ENCODE assay signal across 26 cellular contexts in the genomic region with DNA sequence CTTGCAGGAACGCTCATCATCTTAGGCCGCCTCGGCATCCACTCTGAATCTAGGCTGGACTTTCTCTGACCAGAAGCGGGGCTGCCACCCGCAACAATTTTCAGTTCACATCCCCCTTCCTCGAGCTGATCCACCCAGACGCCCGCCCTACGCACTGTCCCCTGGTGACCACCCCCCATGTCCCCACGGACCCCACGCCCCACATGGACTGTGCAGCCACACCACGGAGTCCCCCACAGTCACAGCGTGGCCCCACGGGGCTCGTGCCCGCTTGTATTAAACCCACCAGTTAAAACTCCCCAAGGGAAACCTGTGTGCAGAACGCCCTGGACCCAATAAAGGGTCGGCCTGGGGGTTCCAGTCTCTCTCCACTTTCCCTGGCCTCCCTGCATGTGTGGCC. TPM values are rescaled to one million over a fixed set of nuclear protein-coding genes. Genes with fewer than 3 reads are reported as not detected.
DNase-seq lines count a peak whose midpoint lies in the region; ATAC-seq and TF ChIP-seq lines count a peak whose summit lies in the region.
"Had no signal": no experiment of that assay in that cellular context is flagged by ENCODE, and none has a peak within 500 bp of the region (broad histone marks: within the 10 kb centered on the region; RNA-seq: fewer than 3 reads in every experiment).

No MANE protein-coding gene starts in this region.

- TF ChIP-seq CTCF in CD14-positive monocyte (IDR thresholded peaks at IDR 0.05) (no peak), H9 (conservative IDR thresholded peaks at IDR 0.05) (no peak), nephron progenitor cell (IDR thresholded peaks at IDR 0.05) (no peak), SK-N-SH (IDR thresholded peaks at IDR 0.05) (no peak)

- DNase-seq in CD14-positive monocyte (ENCODE audit: low spot score), result no peak
- no peak for DNase-seq in H9
- DNase-seq in activated naive CD8-positive, alpha-beta T cell treated with anti-CD3 and anti-CD28 coated beads for 36 hours, result no peak
- DNase-seq in nephron progenitor cell, result no peak
- DNase-seq in HuH-7 (ENCODE audit: low spot score), result no peak
- no peak for DNase-seq in SK-N-SH
- DNase-seq: activated CD4-positive, CD25-positive, alpha-beta regulatory T cell treated with anti-CD3 and anti-CD28 coated beads, Interleukin-2, amount 50 U/mL, for 72 hours; activated CD8-positive, alpha-beta memory T cell treated with anti-CD3 and anti-CD28 coated beads for 24 hours; activated effector memory CD4-positive, alpha-beta T cell treated with anti-CD3 and anti-CD28 coated beads, Interleukin-2, amount 50 U/mL, for 16 hours; brain microvascular endothelial cell; CD4-positive, CD25-positive, alpha-beta regulatory T cell; effector CD8-positive, alpha-beta T cell; EL; GOT3; islet precursor cell; NCI-H1048; NCI-H1694 treated with DMSO at 0.1 percent for 48 hours; NCI-H2171 treated with DMSO at 0.1 percent for 48 hours; sigmoid colon; stimulated activated CD4-positive, alpha-beta T cell treated with anti-CD3 and anti-CD28 coated beads, Interleukin-4, amount 100 ng/mL, for 4 hours; stimulated activated naive CD4-positive, alpha-beta T cell treated with Interleukin-2 at 50 U/mL for 16 hours; uterus had no signal

- peak overlapping the region in 5 of 7 donors; percentile 31 to 85 (median 83) for H3K27ac Mint-ChIP-seq in CD14-positive monocyte
- H3K27ac Mint-ChIP-seq in H9, result peak overlapping the region in 2 of 3 experiments; percentile 86 to 92; a peak in 6 of 7 replicates
- H3K27ac Mint-ChIP-seq in activated naive CD8-positive, alpha-beta T cell treated with anti-CD3 and anti-CD28 coated beads for 36 hours, result peak overlapping the region; percentile 63
- peak overlapping the region; percentile 69 for H3K27ac Mint-ChIP-seq in nephron progenitor cell
- H3K27ac Mint-ChIP-seq: CD4-positive, CD25-positive, alpha-beta regulatory T cell had no signal

- H3K4ac ChIP-seq in H9 (ENCODE audit: low read depth, low read length), result no peak overlapping the region

- intact Hi-C loops in CD14-positive monocyte (cut with micrococcal nuclease), result no loop called here

- no CpG with 5 or more reads among the region's 18 CpGs for WGBS in H9 (ENCODE audit: extremely low coverage, insufficient read length, low lambda C conversion rate)
- 98% methylated on average over 18 of the region's 18 CpGs for WGBS in SK-N-SH (ENCODE audit: low lambda C conversion rate)

- H3T11ph ChIP-seq in H9 (ENCODE audit: low read length), result no peak overlapping the region

- H3K27ac ChIP-seq in H9 (ENCODE audit: insufficient read length, low read depth, low read length), result no peak overlapping the region
- no peak overlapping the region for H3K27ac ChIP-seq in SK-N-SH (ENCODE audit: low read depth in 2 of 2, low read length in 1 of 2)
- H3K27ac ChIP-seq: brain microvascular endothelial cell, sigmoid colon, thoracic aorta, uterus had no signal

- no peak overlapping the region for H2BK5ac ChIP-seq in H9 (ENCODE audit: insufficient read length, low read length)

- H4K20me1 ChIP-seq in H9 (ENCODE audit: control insufficient read depth, insufficient read depth, insufficient read length) (no peaks in the 10 kb centered on the region), SK-N-SH (ENCODE audit: insufficient read depth) (peaks cover 32% of the 10 kb centered on the region)

- no peak overlapping the region for H3K56ac ChIP-seq in H9 (ENCODE audit: insufficient read length, low read depth, low read length)

- no peak overlapping the region for H4K8ac ChIP-seq in H9 (replicated peaks; ENCODE audit: insufficient read length, low read depth, low read length)

- no peak overlapping the region for H3K18ac ChIP-seq in H9 (ENCODE audit: insufficient read length, low read depth, low read length)

- H3K36me3 ChIP-seq in SK-N-SH (replicated peaks in 1 of 2; ENCODE audit: control insufficient read depth in 1 of 2, insufficient read depth in 2 of 2, low read length in 1 of 2), result peaks cover 19 to 71% of the 10 kb centered on the region in 2 experiments
- H3K36me3 ChIP-seq: uterus had no signal

- no peak overlapping the region for H3K14ac ChIP-seq in H9 (ENCODE audit: insufficient read depth, low read length)

- no peak for TF ChIP-seq RAD21 in SK-N-SH (IDR thresholded peaks at IDR 0.05; ENCODE audit: low read length)

- H3K4me1 ChIP-seq in H9 (ENCODE audit: insufficient read depth, low read length) (no peaks in the 10 kb centered on the region), SK-N-SH (ENCODE audit: control insufficient read depth in 1 of 2, insufficient read depth in 2 of 2, low read depth in 1 of 2, low read length in 1 of 2) (no peaks in the 10 kb centered on the region)
- H3K4me1 ChIP-seq: adrenal gland, uterus had no signal

- no peaks in the 10 kb centered on the region for H3K79me2 ChIP-seq in H9 (ENCODE audit: insufficient read depth, low read length)
- peaks cover 41% of the 10 kb centered on the region for H3K79me2 ChIP-seq in SK-N-SH (ENCODE audit: insufficient read depth)

- H3F3A ChIP-seq in SK-N-SH (replicated peaks; ENCODE audit: insufficient read depth), result peaks cover 2% of the 10 kb centered on the region

- POLR2A ChIA-PET in SK-N-SH (lab: Yijun Ruan, JAX), result no interaction called here

- H3K4me1 Mint-ChIP-seq in CD14-positive monocyte, result peaks cover 22% of the 10 kb centered on the region
- peaks cover 14 to 27% of the 10 kb centered on the region in 2 experiments for H3K4me1 Mint-ChIP-seq in H9
- peaks cover 5% of the 10 kb centered on the region for H3K4me1 Mint-ChIP-seq in activated naive CD8-positive, alpha-beta T cell treated with anti-CD3 and anti-CD28 coated beads for 36 hours
- H3K4me1 Mint-ChIP-seq in nephron progenitor cell, result peaks cover 13% of the 10 kb centered on the region

- H3K9me3 ChIP-seq in H9 (ENCODE audit: control insufficient read depth, low read depth, low read length) (no peaks in the 10 kb centered on the region), SK-N-SH (no peaks in the 10 kb centered on the region)
- H3K9me3 ChIP-seq: adrenal gland, sigmoid colon, thoracic aorta, uterus had no signal

- H2AFZ ChIP-seq in H9 (ENCODE audit: low read length), result no peak overlapping the region
- H2AFZ ChIP-seq in SK-N-SH (ENCODE audit: low read depth), result no peak overlapping the region

- no peak overlapping the region for H2BK20ac ChIP-seq in H9 (ENCODE audit: low read depth, low read length, poor library complexity, severe bottlenecking)

- no peak for ATAC-seq in GM19324 (IDR thresholded peaks at IDR 0.05; ENCODE audit: low FRiP score, unreplicated experiment)
- ATAC-seq: Panc1 had no signal

- no peak overlapping the region for H2AK5ac ChIP-seq in H9 (ENCODE audit: insufficient read length, low read length)

- no peak overlapping the region for H2BK120ac ChIP-seq in H9 (ENCODE audit: low read depth, low read length, poor library complexity, severe bottlenecking)

- H3K23ac ChIP-seq in H9 (ENCODE audit: insufficient read length, low read depth, low read length), result no peak overlapping the region

- H2BK12ac ChIP-seq in H9 (ENCODE audit: insufficient read length, low read depth, low read length), result no peak overlapping the region

- H3K36me3 Mint-ChIP-seq in CD14-positive monocyte (peaks cover 65 to 87% of the 10 kb centered on the region in 2 donors), H9 (ENCODE audit: insufficient read depth in 1 of 3, low read depth in 3 of 3) (peaks cover 37 to 84% (median 69%) of the 10 kb centered on the region in 3 experiments; a peak in 6 of 7 replicates), nephron progenitor cell (ENCODE audit: low read depth) (peaks cover 65% of the 10 kb centered on the region)
- peaks cover 29% of the 10 kb centered on the region for H3K36me3 Mint-ChIP-seq in activated naive CD8-positive, alpha-beta T cell treated with anti-CD3 and anti-CD28 coated beads for 36 hours

- no peaks in the 10 kb centered on the region for H3K9me2 ChIP-seq in SK-N-SH

- H3K4me3 Mint-ChIP-seq in CD14-positive monocyte (no peak overlapping the region), H9 (no peak overlapping the region; a peak in 1 of 5 replicates), nephron progenitor cell (no peak overlapping the region)
- no peak overlapping the region for H3K4me3 Mint-ChIP-seq in activated naive CD8-positive, alpha-beta T cell treated with anti-CD3 and anti-CD28 coated beads for 36 hours
- H3K4me3 Mint-ChIP-seq: CD4-positive, CD25-positive, alpha-beta regulatory T cell had no signal

- no peak for TF ChIP-seq EP300 in SK-N-SH (IDR thresholded peaks at IDR 0.05; ENCODE audit: borderline replicate concordance in 1 of 2, low read depth in 1 of 2, low read length in 1 of 2)

- H3K9me3 Mint-ChIP-seq in CD14-positive monocyte, result peaks cover 0 to 2% (median 0%) of the 10 kb centered on the region in 7 donors
- no peaks in the 10 kb centered on the region; a peak in 2 of 5 replicates for H3K9me3 Mint-ChIP-seq in H9
- no peaks in the 10 kb centered on the region for H3K9me3 Mint-ChIP-seq in activated naive CD8-positive, alpha-beta T cell treated with anti-CD3 and anti-CD28 coated beads for 36 hours
- H3K9me3 Mint-ChIP-seq in nephron progenitor cell, result no peaks in the 10 kb centered on the region
- H3K9me3 Mint-ChIP-seq: CD4-positive, CD25-positive, alpha-beta regulatory T cell had no signal

- no peaks in the 10 kb centered on the region for H3K23me2 ChIP-seq in H9 (ENCODE audit: insufficient read length, low read depth, low read length, poor library complexity, severe bottlenecking)

- H3K9ac ChIP-seq in H9 (ENCODE audit: extremely low read depth, insufficient read length, low read length) (no peak overlapping the region), SK-N-SH (no peak overlapping the region)

- no peak overlapping the region for H4K5ac ChIP-seq in H9 (ENCODE audit: insufficient read length, low read depth, low read length)

- H3K27me3 Mint-ChIP-seq in CD14-positive monocyte (ENCODE audit: low read depth in 3 of 3) (peaks cover 0 to 2% (median 0%) of the 10 kb centered on the region in 3 donors), H9 (ENCODE audit: low read depth) (peaks cover 3% of the 10 kb centered on the region; the same call in 1 of the 2 replicates), nephron progenitor cell (ENCODE audit: low read depth, poor library complexity) (no peaks in the 10 kb centered on the region)
- no peaks in the 10 kb centered on the region for H3K27me3 Mint-ChIP-seq in activated naive CD8-positive, alpha-beta T cell treated with anti-CD3 and anti-CD28 coated beads for 36 hours
- H3K27me3 Mint-ChIP-seq: CD4-positive, CD25-positive, alpha-beta regulatory T cell had no signal

- no peak overlapping the region for H4K91ac ChIP-seq in H9 (ENCODE audit: insufficient read length, low read depth, low read length)

- H2BK15ac ChIP-seq in H9 (ENCODE audit: low read depth, low read length), result no peak overlapping the region

- H3K27me3 ChIP-seq in H9 (ENCODE audit: insufficient read depth, low read length), result no peaks in the 10 kb centered on the region
- H3K27me3 ChIP-seq in SK-N-SH (ENCODE audit: insufficient read depth), result no peaks in the 10 kb centered on the region
- H3K27me3 ChIP-seq: adrenal gland, brain microvascular endothelial cell, sigmoid colon, uterus had no signal

- H3K4me3 ChIP-seq in SK-N-SH (ENCODE audit: low read depth in 2 of 2, low read length in 1 of 2), result no peak overlapping the region
- H3K4me3 ChIP-seq: adrenal gland, sigmoid colon, thoracic aorta, uterus had no signal

- H3K79me1 ChIP-seq in H9 (ENCODE audit: insufficient read depth, low read depth, low read length, poor library complexity, severe bottlenecking), result no peaks in the 10 kb centered on the region

- H3K4me2 ChIP-seq in H9 (ENCODE audit: insufficient read depth, insufficient read length, low read length), result no peak overlapping the region
- H3K4me2 ChIP-seq in SK-N-SH, result no peak overlapping the region

- CTCF ChIA-PET in SK-N-SH (lab: Yijun Ruan, JAX), result no interaction called here

RNA-seq across cellular contexts. Expression of gene C1QTNF12, which starts 13.0 kb away (rescaled TPM):
- polyA plus RNA-seq in CD14-positive monocyte, result not detected
- total RNA-seq in H9 (2021), result 4.4 and 4.7 TPM in 2 replicates
- 1 to 10 TPM; 2.4 to 3.8 TPM for total RNA-seq in activated naive CD8-positive, alpha-beta T cell treated with anti-CD3 and anti-CD28 coated beads for 36 hours
- 0.59 TPM in 1 of 2 replicates, not detected in the other for polyA plus RNA-seq in SK-N-SH (2012; rRNA removed)
- polyA plus RNA-seq in SK-N-SH (2012; cell fraction: cytosol; rRNA removed), result 0.04 and 0.13 TPM in 2 replicates
- 7.6 and 11.1 TPM in 2 replicates for polyA plus RNA-seq in SK-N-SH (2012; cell fraction: nucleus; rRNA removed)

RNA-seq across cellular contexts. Expression of gene UBE2J2, which starts 14.1 kb away (rescaled TPM):
- polyA plus RNA-seq in CD14-positive monocyte (10 to 100 TPM; 72.1 to 83.2 TPM), SK-N-SH (2012; rRNA removed) (31.8 and 47.5 TPM in 2 replicates)
- 83.4 and 84.0 TPM in 2 replicates for total RNA-seq in H9 (2021)
- 10 to 100 TPM; 69.9 to 70.6 TPM for total RNA-seq in activated naive CD8-positive, alpha-beta T cell treated with anti-CD3 and anti-CD28 coated beads for 36 hours
- 31.2 and 41.5 TPM in 2 replicates for polyA plus RNA-seq in SK-N-SH (2012; cell fraction: cytosol; rRNA removed)
- polyA plus RNA-seq in SK-N-SH (2012; cell fraction: nucleus; rRNA removed), result 54.6 and 67.6 TPM in 2 replicates

RNA-seq across cellular contexts. Expression of gene SCNN1D, which starts 20.7 kb away (rescaled TPM):
- polyA plus RNA-seq in CD14-positive monocyte (not detected), SK-N-SH (2012; rRNA removed) (2.6 and 2.9 TPM in 2 replicates)
- total RNA-seq in H9 (2021), result 4.0 and 5.8 TPM in 2 replicates
- 1 to 10 TPM; 4.9 to 6.9 TPM for total RNA-seq in activated naive CD8-positive, alpha-beta T cell treated with anti-CD3 and anti-CD28 coated beads for 36 hours
- 0.24 and 0.54 TPM in 2 replicates for polyA plus RNA-seq in SK-N-SH (2012; cell fraction: cytosol; rRNA removed)
- polyA plus RNA-seq in SK-N-SH (2012; cell fraction: nucleus; rRNA removed), result 23.3 and 31.4 TPM in 2 replicates
- polyA plus RNA-seq: CD4-positive, CD25-positive, alpha-beta regulatory T cell had no signal

RNA-seq across cellular contexts. Expression of gene B3GALT6, which starts 27.5 kb away (rescaled TPM):
- 1 to 10 TPM; 1.9 to 8.8 TPM for polyA plus RNA-seq in CD14-positive monocyte
- total RNA-seq in H9 (2021), result 27.0 and 27.1 TPM in 2 replicates
- 10 to 100 TPM; 17.5 to 18.9 TPM for total RNA-seq in activated naive CD8-positive, alpha-beta T cell treated with anti-CD3 and anti-CD28 coated beads for 36 hours
- polyA plus RNA-seq in SK-N-SH (2012; rRNA removed), result 32.0 and 38.8 TPM in 2 replicates
- polyA plus RNA-seq in SK-N-SH (2012; cell fraction: cytosol; rRNA removed), result 28.3 and 34.5 TPM in 2 replicates
- polyA plus RNA-seq in SK-N-SH (2012; cell fraction: nucleus; rRNA removed), result 18.1 and 18.7 TPM in 2 replicates

RNA-seq across cellular contexts. Expression of gene SDF4, which starts 27.7 kb away (rescaled TPM):
- 10 to 100 TPM; 81.7 to 89.0 TPM for polyA plus RNA-seq in CD14-positive monocyte
- 82.0 and 84.7 TPM in 2 replicates for total RNA-seq in H9 (2021)
- total RNA-seq in activated naive CD8-positive, alpha-beta T cell treated with anti-CD3 and anti-CD28 coated beads for 36 hours, result 10 to 100 TPM; 85.9 to 95.9 TPM
- polyA plus RNA-seq in SK-N-SH (2012; rRNA removed), result 182 and 265 TPM in 2 replicates
- polyA plus RNA-seq in SK-N-SH (2012; cell fraction: cytosol; rRNA removed), result 160 and 235 TPM in 2 replicates
- 199 and 219 TPM in 2 replicates for polyA plus RNA-seq in SK-N-SH (2012; cell fraction: nucleus; rRNA removed)
